ENCODE assay signal across 8 cellular contexts in the genomic region with DNA sequence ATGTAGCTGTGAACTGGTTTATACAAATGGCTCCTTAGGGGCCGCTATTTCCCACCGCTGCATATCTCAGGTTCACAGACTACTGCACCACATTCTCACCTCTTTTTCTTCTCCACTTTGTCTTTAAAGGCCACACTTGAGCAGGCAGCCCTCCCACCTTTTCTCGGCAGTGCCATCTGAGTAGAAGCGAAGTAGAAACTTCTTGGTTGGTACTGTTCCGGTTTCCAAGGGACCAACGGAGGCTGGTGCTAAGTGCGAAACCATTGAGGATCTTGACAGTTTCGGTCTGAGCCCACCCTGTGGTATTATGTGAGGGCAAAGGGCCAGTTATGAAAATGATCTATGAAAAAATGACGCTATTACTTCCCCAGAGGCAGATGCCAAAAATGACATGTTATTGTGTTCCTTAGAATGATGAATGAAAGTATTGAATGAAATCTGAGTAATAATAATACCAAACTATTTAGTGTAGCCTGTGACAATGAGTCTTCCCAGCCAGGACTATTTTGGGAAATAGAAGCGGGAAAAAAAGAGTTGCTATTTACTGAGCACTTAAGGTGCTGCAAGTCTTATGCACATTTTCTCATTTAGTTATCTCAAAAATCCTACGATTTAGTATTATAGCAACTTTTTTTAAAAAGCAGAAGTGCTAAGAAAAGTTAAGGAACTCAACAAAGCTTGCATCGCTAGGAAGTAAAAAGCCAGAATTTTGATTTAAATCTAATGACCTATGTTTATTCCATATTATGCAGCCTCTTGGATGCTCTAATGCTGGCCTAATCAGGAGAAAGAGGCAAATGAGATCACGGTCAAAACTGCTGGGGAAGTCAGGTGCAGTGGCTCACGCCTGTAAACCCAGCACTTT. TPM values are rescaled to one million over a fixed set of nuclear protein-coding genes. Genes with fewer than 3 reads are reported as not detected.
A peak's percentile ranks its signal among the peaks of the same experiment; 100 is the strongest.
DNase-seq lines count a peak whose midpoint lies in the region; ATAC-seq and TF ChIP-seq lines count a peak whose summit lies in the region.

No MANE protein-coding gene starts in this region.

- H3K4me3 ChIP-seq in osteoblast (ENCODE audit: insufficient read depth, low read length), result no peak overlapping the region

- peak; percentile 75 for DNase-seq in activated CD4-positive, alpha-beta T cell treated with anti-CD3 and anti-CD28 coated beads for 36 hours
- no peak for DNase-seq in activated CD4-positive, alpha-beta T cell treated with anti-CD3 and anti-CD28 coated beads, Interleukin-2, amount 50 U/mL, for 1 hour
- DNase-seq in activated CD8-positive, alpha-beta memory T cell treated with anti-CD3 and anti-CD28 coated beads, Interleukin-2, amount 10 ng/mL, durations not matched to agents 7 days and 5 days, result peak; percentile 85
- peak; percentile 91 for DNase-seq in stimulated activated naive B cell treated with anti-CD40 and anti-IgM and Interleukin-4, amounts not matched to agents 10 μg/mL and 1 μg/mL and 100 μg/mL, for 72 hours
- DNase-seq in Kasumi-1 (lab: John Stamatoyannopoulos, UW) (no peak), osteoblast (ENCODE audit: insufficient read length, low spot score, missing footprints) (no peak)

- intact Hi-C loops in activated CD4-positive, alpha-beta T cell treated with anti-CD3 and anti-CD28 coated beads for 36 hours (cut with DNase I, micrococcal nuclease), result loop anchor here (1.0 to 5.0 kb wide), 8 partner anchors 21 to 848 kb away; partner anchors contain the start of genes LIAS (in 1 of the 2), PDS5A (in 1 of the 2), RPL9 (in 1 of the 2) and SMIM14 (in 1 of the 2)

- H2AFZ ChIP-seq in osteoblast (ENCODE audit: low read length), result no peak overlapping the region

- peaks cover 4% of the 10 kb centered on the region for H3K4me1 ChIP-seq in osteoblast (ENCODE audit: insufficient read depth, low read length)

- H3K27me3 Mint-ChIP-seq in activated CD4-positive, alpha-beta T cell treated with anti-CD3 and anti-CD28 coated beads for 36 hours, result no peaks in the 10 kb centered on the region
- no peaks in the 10 kb centered on the region for H3K27me3 Mint-ChIP-seq in activated CD8-positive, alpha-beta memory T cell treated with anti-CD3 and anti-CD28 coated beads, Interleukin-2, amount 10 ng/mL, durations not matched to agents 7 days and 5 days
- H3K27me3 Mint-ChIP-seq in stimulated activated naive B cell treated with anti-CD40 and anti-IgM and Interleukin-4, amounts not matched to agents 10 μg/mL and 1 μg/mL and 100 μg/mL, for 72 hours, result no peaks in the 10 kb centered on the region

- TF ChIP-seq CTCF in osteoblast (IDR thresholded peaks at IDR 0.05; ENCODE audit: extremely low read depth, low read depth, low read length), result no peak

- peaks cover 2% of the 10 kb centered on the region for H3K27me3 ChIP-seq in osteoblast (ENCODE audit: insufficient read depth, low read length)

- H3K36me3 Mint-ChIP-seq in activated CD4-positive, alpha-beta T cell treated with anti-CD3 and anti-CD28 coated beads for 36 hours (ENCODE audit: low read depth), result peaks cover 7% of the 10 kb centered on the region
- peaks cover 9% of the 10 kb centered on the region for H3K36me3 Mint-ChIP-seq in activated CD8-positive, alpha-beta memory T cell treated with anti-CD3 and anti-CD28 coated beads, Interleukin-2, amount 10 ng/mL, durations not matched to agents 7 days and 5 days
- H3K36me3 Mint-ChIP-seq in stimulated activated naive B cell treated with anti-CD40 and anti-IgM and Interleukin-4, amounts not matched to agents 10 μg/mL and 1 μg/mL and 100 μg/mL, for 72 hours, result peaks cover 2 to 4% of the 10 kb centered on the region in 2 donors

- peak overlapping the region; percentile 58 for H3K4me3 Mint-ChIP-seq in activated CD4-positive, alpha-beta T cell treated with anti-CD3 and anti-CD28 coated beads for 36 hours
- peak overlapping the region; percentile 61 for H3K4me3 Mint-ChIP-seq in activated CD8-positive, alpha-beta memory T cell treated with anti-CD3 and anti-CD28 coated beads, Interleukin-2, amount 10 ng/mL, durations not matched to agents 7 days and 5 days
- H3K4me3 Mint-ChIP-seq in stimulated activated naive B cell treated with anti-CD40 and anti-IgM and Interleukin-4, amounts not matched to agents 10 μg/mL and 1 μg/mL and 100 μg/mL, for 72 hours, result peak overlapping the region; percentile 37 to 64

- peaks cover 86% of the 10 kb centered on the region for H3K4me1 Mint-ChIP-seq in activated CD4-positive, alpha-beta T cell treated with anti-CD3 and anti-CD28 coated beads for 36 hours
- H3K4me1 Mint-ChIP-seq in activated CD8-positive, alpha-beta memory T cell treated with anti-CD3 and anti-CD28 coated beads, Interleukin-2, amount 10 ng/mL, durations not matched to agents 7 days and 5 days, result peaks cover 89% of the 10 kb centered on the region
- peaks cover 54 to 79% of the 10 kb centered on the region in 2 donors for H3K4me1 Mint-ChIP-seq in stimulated activated naive B cell treated with anti-CD40 and anti-IgM and Interleukin-4, amounts not matched to agents 10 μg/mL and 1 μg/mL and 100 μg/mL, for 72 hours

- peaks cover 3% of the 10 kb centered on the region for H3K9me3 ChIP-seq in osteoblast (ENCODE audit: low read depth, low read length)

- no peaks in the 10 kb centered on the region for H3K79me2 ChIP-seq in osteoblast (ENCODE audit: insufficient read depth, low read length)

- POLR2A ChIA-PET in activated CD4-positive, alpha-beta T cell treated with anti-CD3 and anti-CD28 coated beads for 36 hours (lab: Charles Lee), result interaction anchor here (0.8 to 1.5 kb wide), 2 partner anchors 100 to 106 kb away, joined by 4 to 6 read pairs; no protein-coding TSS in a partner anchor

- no peaks in the 10 kb centered on the region for H3K36me3 ChIP-seq in osteoblast (ENCODE audit: insufficient read depth, low read length)

- peaks cover 7% of the 10 kb centered on the region for H3K9me3 Mint-ChIP-seq in activated CD4-positive, alpha-beta T cell treated with anti-CD3 and anti-CD28 coated beads for 36 hours (ENCODE audit: low read depth)
- no peaks in the 10 kb centered on the region for H3K9me3 Mint-ChIP-seq in activated CD8-positive, alpha-beta memory T cell treated with anti-CD3 and anti-CD28 coated beads, Interleukin-2, amount 10 ng/mL, durations not matched to agents 7 days and 5 days (ENCODE audit: low read depth)
- H3K9me3 Mint-ChIP-seq in stimulated activated naive B cell treated with anti-CD40 and anti-IgM and Interleukin-4, amounts not matched to agents 10 μg/mL and 1 μg/mL and 100 μg/mL, for 72 hours, result peaks cover 6 to 8% of the 10 kb centered on the region in 2 donors

- H3K4me2 ChIP-seq in osteoblast (ENCODE audit: insufficient read depth, low read length), result no peak overlapping the region

- no peaks in the 10 kb centered on the region for H4K20me1 ChIP-seq in osteoblast (ENCODE audit: insufficient read depth, low read length)

- no peak overlapping the region for H3K27ac ChIP-seq in osteoblast (ENCODE audit: low read depth, low read length)

- peak overlapping the region; percentile 86 for H3K27ac Mint-ChIP-seq in activated CD4-positive, alpha-beta T cell treated with anti-CD3 and anti-CD28 coated beads for 36 hours
- peak overlapping the region; percentile 99 for H3K27ac Mint-ChIP-seq in activated CD8-positive, alpha-beta memory T cell treated with anti-CD3 and anti-CD28 coated beads, Interleukin-2, amount 10 ng/mL, durations not matched to agents 7 days and 5 days
- peak overlapping the region; percentile 33 for H3K27ac Mint-ChIP-seq in stimulated activated naive B cell treated with anti-CD40 and anti-IgM and Interleukin-4, amounts not matched to agents 10 μg/mL and 1 μg/mL and 100 μg/mL, for 72 hours

- peak; percentile 31 for ATAC-seq in activated CD4-positive, alpha-beta T cell treated with anti-CD3 and anti-CD28 coated beads for 36 hours
- ATAC-seq in HG03039 (IDR thresholded peaks at IDR 0.05; ENCODE audit: unreplicated experiment) (peak; percentile 30), HG02870 (IDR thresholded peaks at IDR 0.05; ENCODE audit: unreplicated experiment) (no peak)
- peak; percentile 34 for ATAC-seq in activated CD8-positive, alpha-beta memory T cell treated with anti-CD3 and anti-CD28 coated beads, Interleukin-2, amount 10 ng/mL, durations not matched to agents 7 days and 5 days
- peak; percentile 80 to 82 for ATAC-seq in stimulated activated naive B cell treated with anti-CD40 and anti-IgM and Interleukin-4, amounts not matched to agents 10 μg/mL and 1 μg/mL and 100 μg/mL, for 72 hours (replicated peaks)

- CTCF ChIA-PET in activated CD4-positive, alpha-beta T cell treated with anti-CD3 and anti-CD28 coated beads for 36 hours (lab: Charles Lee), result interaction anchor here (0.5 to 7.3 kb wide), 10 partner anchors 11 to 150 kb away, joined by 3 to 68 read pairs (median 4); partner anchors contain the start of gene RHOH
- CTCF ChIA-PET in activated CD8-positive, alpha-beta memory T cell treated with anti-CD3 and anti-CD28 coated beads, Interleukin-2, amount 10 ng/mL, durations not matched to agents 7 days and 5 days (lab: Charles Lee), result interaction anchor here (0.6 to 4.9 kb wide), 17 partner anchors 11 to 249 kb away, joined by 3 to 83 read pairs (median 4); partner anchors contain the start of gene N4BP2

RNA-seq across cellular contexts. Expression of gene CHRNA9, which starts 29.6 kb away (rescaled TPM):
- not detected for total RNA-seq in activated CD4-positive, alpha-beta T cell treated with anti-CD3 and anti-CD28 coated beads for 36 hours
- total RNA-seq in activated CD8-positive, alpha-beta memory T cell treated with anti-CD3 and anti-CD28 coated beads, Interleukin-2, amount 10 ng/mL, durations not matched to agents 7 days and 5 days, result under 1 TPM in 1 of 2 experiments, not detected in 1; 0.18 TPM
- total RNA-seq in osteoblast, result 0.36 and 0.59 TPM in 2 replicates

Comparison
In these comparisons a context has a peak if more than half of its experiments do, and no peak if none do; other contexts are left out.
1. DNase-seq: peak in activated CD4-positive, alpha-beta T cell treated with anti-CD3 and anti-CD28 coated beads for 36 hours (single experiment), activated CD8-positive, alpha-beta memory T cell treated with anti-CD3 and anti-CD28 coated beads, Interleukin-2, amount 10 ng/mL, durations not matched to agents 7 days and 5 days (single experiment) and stimulated activated naive B cell treated with anti-CD40 and anti-IgM and Interleukin-4, amounts not matched to agents 10 μg/mL and 1 μg/mL and 100 μg/mL, for 72 hours (single experiment); none in activated CD4-positive, alpha-beta T cell treated with anti-CD3 and anti-CD28 coated beads, Interleukin-2, amount 50 U/mL, for 1 hour (single experiment), Kasumi-1 (0 of 2) and osteoblast (single experiment).
2. H3K27ac Mint-ChIP-seq: peak in every context shown above with its lines; median percentile 99 in activated CD8-positive, alpha-beta memory T cell treated with anti-CD3 and anti-CD28 coated beads, Interleukin-2, amount 10 ng/mL, durations not matched to agents 7 days and 5 days; 86 in activated CD4-positive, alpha-beta T cell treated with anti-CD3 and anti-CD28 coated beads for 36 hours; 33 in stimulated activated naive B cell treated with anti-CD40 and anti-IgM and Interleukin-4, amounts not matched to agents 10 μg/mL and 1 μg/mL and 100 μg/mL, for 72 hours.
3. Peak in every context shown above with its lines, with median percentiles within 50 percentile points of each other: H3K4me3 Mint-ChIP-seq.